11 cellular contexts compared by ENCODE assay signal in genomic region chr14:103023881-103024473, GRCh38. TPM values are rescaled to one million over a fixed set of nuclear protein-coding genes. Genes with fewer than 3 reads are reported as not detected.
DNase-seq lines count a peak whose midpoint lies in the region; ATAC-seq, FAIRE-seq and TF ChIP-seq lines count a peak whose summit lies in the region.
"Had no signal": no experiment of that assay in that cellular context is flagged by ENCODE, and none has a peak within 500 bp of the region (broad histone marks: within the 10 kb centered on the region; RNA-seq: fewer than 3 reads in every experiment).

No MANE protein-coding gene starts in this region.

- no peaks in the 10 kb centered on the region for H3K27me3 ChIP-seq in liver (ENCODE audit: control insufficient read depth in 4 of 4, insufficient read depth in 4 of 4, low read length in 3 of 4)
- no peaks in the 10 kb centered on the region for H3K27me3 ChIP-seq in HepG2 (ENCODE audit: control insufficient read depth in 1 of 2, insufficient read depth in 2 of 2, low read length in 2 of 2)
- no peaks in the 10 kb centered on the region for H3K27me3 ChIP-seq in dorsolateral prefrontal cortex
- H3K27me3 ChIP-seq in aorta (ENCODE audit: control insufficient read depth in 1 of 2, insufficient read depth in 2 of 2, low read length in 1 of 2): no peaks in the 10 kb centered on the region

- intact Hi-C loops in HepG2 (cut with micrococcal nuclease; ENCODE audit: unreplicated experiment): no loop called here
- intact Hi-C loops in dorsolateral prefrontal cortex (cut with DNase I): loop anchor here in 1 of 2 donors (5.0 kb wide), 1 partner anchor 33 kb away; the partner anchor contains the start of gene CDC42BPB
- intact Hi-C loops in aorta (cut with DNase I): no loop called here

- H3K9me3 ChIP-seq in liver (ENCODE audit: control insufficient read depth in 4 of 4, low read length in 3 of 4): no peaks in the 10 kb centered on the region
- no peaks in the 10 kb centered on the region for H3K9me3 ChIP-seq in HepG2 (ENCODE audit: low read length)
- peaks cover 8% of the 10 kb centered on the region for H3K9me3 ChIP-seq in mesodermal cell (ENCODE audit: control insufficient read depth, low read length)
- H3K9me3 ChIP-seq in aorta (ENCODE audit: control insufficient read depth, low read length): no peaks in the 10 kb centered on the region

- no peak for TF ChIP-seq POLR2A in HepG2 (IDR thresholded peaks at IDR 0.05; ENCODE audit: insufficient read depth in 1 of 2, low read depth in 2 of 2, low read length in 2 of 2)

- no peaks in the 10 kb centered on the region for H3K9me3 Mint-ChIP-seq in activated CD8-positive, alpha-beta memory T cell treated with anti-CD3 and anti-CD28 coated beads, Interleukin-2, amount 10 ng/mL, durations not matched to agents 7 days and 5 days (ENCODE audit: low read depth)

- FAIRE-seq in HepG2 (lab: Jason Lieb, UNC): no peak

- POLR2A ChIA-PET in HepG2 (lab: Yijun Ruan, JAX): interaction anchor here (0.6 kb wide), 1 partner anchor 10 kb away, joined by 3 read pairs; no protein-coding TSS in a partner anchor

- no peak overlapping the region for H3K9ac ChIP-seq in liver (ENCODE audit: low read depth in 1 of 2, low read length in 2 of 2)
- no peak overlapping the region for H3K9ac ChIP-seq in HepG2 (ENCODE audit: insufficient read depth, low read depth, low read length)

- H3K36me3 ChIP-seq in liver (ENCODE audit: control insufficient read depth in 4 of 4, insufficient read depth in 3 of 4, low read depth in 1 of 4, low read length in 3 of 4): no peaks in the 10 kb centered on the region
- H3K36me3 ChIP-seq in HepG2 (replicated peaks in 1 of 2; ENCODE audit: control insufficient read depth in 1 of 2, insufficient read depth in 2 of 2, low read length in 2 of 2): peaks cover 0 to 4% of the 10 kb centered on the region in 2 experiments; a peak in 2 of 5 replicates
- H3K36me3 ChIP-seq in mesodermal cell (ENCODE audit: control insufficient read depth, insufficient read depth, low read length): peaks cover 33% of the 10 kb centered on the region
- no peaks in the 10 kb centered on the region for H3K36me3 ChIP-seq in aorta (ENCODE audit: control insufficient read depth in 1 of 2, insufficient read depth in 2 of 2, low read length in 1 of 2)

- TF ChIP-seq CTCF in liver (IDR thresholded peaks at IDR 0.05; ENCODE audit: low read depth, low read length, missing input control) (no peak), HepG2 (CRISPR knock-in tag; IDR thresholded peaks at IDR 0.05) (no peak), dorsolateral prefrontal cortex (IDR thresholded peaks at IDR 0.05 in 54 of 56, conservative IDR thresholded peaks at IDR 0.05 in 2 of 56; ENCODE audit: low read depth in 1 of 56, partially characterized antibody in 56 of 56) (no peak)

- peaks cover 29% of the 10 kb centered on the region for H3K79me2 ChIP-seq in HepG2 (ENCODE audit: insufficient read depth, low read length)

- H4K20me1 ChIP-seq in HepG2 (ENCODE audit: insufficient read depth, low read length): no peaks in the 10 kb centered on the region

- H3K4me3 ChIP-seq in liver (ENCODE audit: low read depth in 1 of 3, low read length in 3 of 3) (no peak overlapping the region), HepG2 (replicated peaks in 1 of 3; ENCODE audit: insufficient read depth in 1 of 3, low read depth in 2 of 3, low read length in 3 of 3) (no peak overlapping the region), dorsolateral prefrontal cortex (peak overlapping the region in 12 of 59 donors; percentile 6 to 42 (median 11)), mesodermal cell (ENCODE audit: extremely low read depth, insufficient read depth, low read length, poor library complexity, severe bottlenecking) (no peak overlapping the region), aorta (ENCODE audit: low read length in 2 of 2) (no peak overlapping the region)

- H3K27ac Mint-ChIP-seq in activated CD8-positive, alpha-beta memory T cell treated with anti-CD3 and anti-CD28 coated beads, Interleukin-2, amount 10 ng/mL, durations not matched to agents 7 days and 5 days: no peak overlapping the region

- no TSS peak for BruUV-seq in HepG2 (replicated peaks; lab: Mats Ljungman, UMichigan)

- DNase-seq in HepG2 (ENCODE audit: low spot score) (no peak), dorsolateral prefrontal cortex (peak in 1 of 10 donors; percentile 49), aorta (peak in 1 of 2 donors; percentile 74)
- no peak for DNase-seq in activated CD8-positive, alpha-beta memory T cell treated with anti-CD3 and anti-CD28 coated beads, Interleukin-2, amount 10 ng/mL, durations not matched to agents 7 days and 5 days
- DNase-seq: caudate nucleus, left colon, NCI-H1930 had no signal

- CTCF ChIA-PET in HepG2 (lab: Yijun Ruan, JAX; ENCODE audit: low intra/inter-chr PET ratio, low total read pairs): no interaction called here
- CTCF ChIA-PET in activated CD8-positive, alpha-beta memory T cell treated with anti-CD3 and anti-CD28 coated beads, Interleukin-2, amount 10 ng/mL, durations not matched to agents 7 days and 5 days (lab: Charles Lee): no interaction called here

- 77% methylated on average over 15 of the region's 15 CpGs for WGBS in liver
- WGBS in HepG2 (ENCODE audit: low lambda C conversion rate): 94% methylated on average over 13 of the region's 15 CpGs
- 67 to 69% methylated on average over 12 to 13 of the region's 15 CpGs for WGBS in mesodermal cell (ENCODE audit: insufficient coverage in 2 of 2), 2 experiments
- 30 to 36% methylated on average over 15 of the region's 15 CpGs for WGBS in aorta, 2 donors

- H3K27me3 Mint-ChIP-seq in activated CD8-positive, alpha-beta memory T cell treated with anti-CD3 and anti-CD28 coated beads, Interleukin-2, amount 10 ng/mL, durations not matched to agents 7 days and 5 days: peaks cover 35% of the 10 kb centered on the region

- H3K36me3 Mint-ChIP-seq in activated CD8-positive, alpha-beta memory T cell treated with anti-CD3 and anti-CD28 coated beads, Interleukin-2, amount 10 ng/mL, durations not matched to agents 7 days and 5 days: no peaks in the 10 kb centered on the region

- in situ Hi-C loops in HepG2 (cut with HindIII; ENCODE audit: extremely low pct_ligation_motif_present, low pct_unique_long_range_greater_than_20kb): no loop called here

- TF ChIP-seq EP300 in HepG2 (IDR thresholded peaks at IDR 0.05; ENCODE audit: low read depth in 2 of 2, low read length in 2 of 2) (no peak), HepG2 (CRISPR knock-in tag; IDR thresholded peaks at IDR 0.05; ENCODE audit: borderline replicate concordance) (no peak)

- TF ChIP-seq RAD21 in liver (IDR thresholded peaks at IDR 0.05): no peak
- no peak for TF ChIP-seq RAD21 in HepG2 (CRISPR knock-in tag; IDR thresholded peaks at IDR 0.05)

- no peak overlapping the region for H3K4me2 ChIP-seq in HepG2 (ENCODE audit: low read depth, low read length)

- H3K4me1 ChIP-seq in liver (ENCODE audit: control insufficient read depth in 4 of 4, insufficient read depth in 4 of 4, low read length in 3 of 4) (peaks cover 7 to 23% (median 14%) of the 10 kb centered on the region in 4 donors), HepG2 (ENCODE audit: insufficient read depth, low read length) (no peaks in the 10 kb centered on the region), mesodermal cell (ENCODE audit: control insufficient read depth, insufficient read depth, low read length, poor library complexity, severe bottlenecking) (peaks cover 37% of the 10 kb centered on the region), aorta (ENCODE audit: control insufficient read depth in 1 of 2, insufficient read depth in 2 of 2, low read length in 2 of 2) (peaks cover 0 to 1% of the 10 kb centered on the region in 2 donors)

- H3K27ac ChIP-seq in liver (ENCODE audit: low read depth in 1 of 2, low read length in 2 of 2) (peak overlapping the region; percentile 25 to 51), HepG2 (ENCODE audit: extremely low read length, insufficient read depth, low read length) (no peak overlapping the region), dorsolateral prefrontal cortex (peak overlapping the region in 56 of 59 donors; percentile 5 to 94 (median 80)), mesodermal cell (ENCODE audit: low read depth, low read length, severe bottlenecking) (peak overlapping the region; percentile 90), aorta (ENCODE audit: low read depth in 1 of 2, low read length in 2 of 2) (peak overlapping the region; percentile 15 to 71)

- no peak for ATAC-seq in HepG2
- no peak for ATAC-seq in aorta (ENCODE audit: low FRiP score)
- no peak for ATAC-seq in GM21786 (IDR thresholded peaks at IDR 0.05; ENCODE audit: unreplicated experiment)
- no peak for ATAC-seq in GM18861 (IDR thresholded peaks at IDR 0.05; ENCODE audit: unreplicated experiment)
- ATAC-seq in activated CD8-positive, alpha-beta memory T cell treated with anti-CD3 and anti-CD28 coated beads, Interleukin-2, amount 10 ng/mL, durations not matched to agents 7 days and 5 days: no peak
- ATAC-seq: left colon had no signal

- peaks cover 4% of the 10 kb centered on the region for H3K4me1 Mint-ChIP-seq in activated CD8-positive, alpha-beta memory T cell treated with anti-CD3 and anti-CD28 coated beads, Interleukin-2, amount 10 ng/mL, durations not matched to agents 7 days and 5 days

- H2AFZ ChIP-seq in HepG2 (ENCODE audit: low read length): no peak overlapping the region

- no peak overlapping the region for H3K4me3 Mint-ChIP-seq in activated CD8-positive, alpha-beta memory T cell treated with anti-CD3 and anti-CD28 coated beads, Interleukin-2, amount 10 ng/mL, durations not matched to agents 7 days and 5 days

RNA-seq across cellular contexts. Expression of gene CDC42BPB, which starts 33.4 kb away (rescaled TPM):
- total RNA-seq in liver (10 to 100 TPM; 35.2 to 78.7 TPM), HepG2 (2016; rRNA removed; fragmentation: Illumina TruSeq; extraction: Trizol) (19.7 and 20.2 TPM in 2 replicates), dorsolateral prefrontal cortex (100 to 1,000 TPM; 112 to 178 (median 140) TPM), aorta (100 to 1,000 TPM in 1 of 2 donors, 10 to 100 TPM in 1; 95.8 to 101 TPM)
- polyA plus RNA-seq in liver (10 to 100 TPM in 1 of 2 donors, 1 to 10 TPM in 1; 4.1 to 24.3 TPM), HepG2 (2011; rRNA removed) (32.3 and 33.3 TPM in 2 replicates), aorta (10 to 100 TPM; 18.4 to 31.9 TPM)
- 5.5 and 5.6 TPM in 2 replicates for total RNA-seq in HepG2 (2016; cell fraction: cytosol; rRNA removed; fragmentation: Illumina TruSeq; extraction: Trizol; ENCODE audit: low read depth)
- total RNA-seq in HepG2 (2016; cell fraction: insoluble cytoplasmic fraction; rRNA removed; fragmentation: Illumina TruSeq; extraction: Trizol): 15.3 and 20.6 TPM in 2 replicates
- 7.4 and 7.9 TPM in 2 replicates for total RNA-seq in HepG2 (2016; cell fraction: membrane; rRNA removed; fragmentation: Illumina TruSeq; extraction: Trizol)
- 21.4 and 24.6 TPM in 2 replicates for total RNA-seq in HepG2 (2016; cell fraction: nucleus; rRNA removed; fragmentation: Illumina TruSeq; extraction: Trizol)
- 14.7 and 18.8 TPM in 2 replicates for polyA plus RNA-seq in HepG2 (2011; cell fraction: cytosol; rRNA removed)
- polyA plus RNA-seq in HepG2 (2011; cell fraction: nucleus; rRNA removed): 82.2 and 87.0 TPM in 2 replicates
- polyA plus RNA-seq in HepG2 (2012): 23.1 and 30.9 TPM in 2 replicates
- polyA plus RNA-seq in HepG2 (2016; cell fraction: cytosol; fragmentation: Illumina TruSeq; extraction: Trizol; ENCODE audit: low read depth): 0.78 and 1.0 TPM in 2 replicates
- polyA plus RNA-seq in HepG2 (2016; cell fraction: insoluble cytoplasmic fraction; fragmentation: Illumina TruSeq; extraction: Trizol; ENCODE audit: low read depth): 10.5 and 14.1 TPM in 2 replicates
- polyA plus RNA-seq in HepG2 (2016; cell fraction: membrane; fragmentation: Illumina TruSeq; extraction: Trizol; ENCODE audit: low read depth): 3.0 and 3.4 TPM in 2 replicates
- 45.7 and 47.5 TPM in 2 replicates for polyA plus RNA-seq in HepG2 (2016; cell fraction: nucleus; fragmentation: Illumina TruSeq; extraction: Trizol; ENCODE audit: insufficient read depth, low read depth)
- 93.6 and 143 TPM in 2 replicates for polyA minus RNA-seq in HepG2 (2011; rRNA and poly(A)+ RNA removed; ENCODE audit: low replicate concordance)
- 23.7 and 25.9 TPM in 2 replicates for polyA minus RNA-seq in HepG2 (2011; cell fraction: cytosol; rRNA and poly(A)+ RNA removed)
- 38.8 and 39.3 TPM in 2 replicates for polyA minus RNA-seq in HepG2 (2011; cell fraction: nucleus; rRNA and poly(A)+ RNA removed)
- polyA plus RNA-seq in mesodermal cell (2013, experiment 1 of 2): 110 TPM
- 93.0 TPM for polyA plus RNA-seq in mesodermal cell (2013, experiment 2 of 2)
- under 1 TPM; 0.35 to 0.56 TPM for total RNA-seq in activated CD8-positive, alpha-beta memory T cell treated with anti-CD3 and anti-CD28 coated beads, Interleukin-2, amount 10 ng/mL, durations not matched to agents 7 days and 5 days

Comparison
In these comparisons a context has a peak if more than half of its experiments do, and no peak if none do; other contexts are left out.
1. RNA of gene CDC42BPB, which starts 33.4 kb away (total RNA-seq): 112 to 178 TPM in dorsolateral prefrontal cortex, 95.8 to 101 TPM in aorta, 35.2 to 78.7 TPM in liver and 5.5 to 24.6 TPM in HepG2; 0.35 to 0.56 TPM in activated CD8-positive, alpha-beta memory T cell treated with anti-CD3 and anti-CD28 coated beads, Interleukin-2, amount 10 ng/mL, durations not matched to agents 7 days and 5 days; every median in the first group is over 4 times any median in the second.